Comparison of ENCODE assay signal across 17 cellular contexts in genomic region chr9:127790094-127790855, GRCh38. TPM values are rescaled to one million over a fixed set of nuclear protein-coding genes. Genes with fewer than 3 reads are reported as not detected.
DNase-seq lines count a peak whose midpoint lies in the region; ATAC-seq, FAIRE-seq and TF ChIP-seq lines count a peak whose summit lies in the region.
"Had no signal": no experiment of that assay in that cellular context is flagged by ENCODE, and none has a peak within 500 bp of the region (broad histone marks: within the 10 kb centered on the region; RNA-seq: fewer than 3 reads in every experiment).

No MANE protein-coding gene starts in this region.

- peak overlapping the region; percentile 67 for H3K27ac Mint-ChIP-seq in activated T-helper 1 cell treated with anti-CD3 and anti-CD28 coated beads, Interleukin-12 subunit alpha, Interleukin-12 subunit beta, Interleukin-2, Interleukin-4 antibody, amounts not matched to agents 30 ng/mL and 10 ng/mL and 1 ng/mL, durations not matched to agents 14 hours and 24 hours and 36 hours
- H3K27ac Mint-ChIP-seq: progenitor cell of endocrine pancreas; T-helper 2 cell treated with Interferon-gamma antibody and Interleukin-4, amounts not matched to agents 5 μg/mL and 100 μg/mL, for 36 hours had no signal

- H3K4me3 ChIP-seq in heart right ventricle (no peak overlapping the region), HepG2 (replicated peaks in 1 of 3; ENCODE audit: insufficient read depth in 1 of 3, low read depth in 2 of 3, low read length in 3 of 3) (no peak overlapping the region), stomach smooth muscle (ENCODE audit: low read length in 2 of 2) (no peak overlapping the region)
- H3K4me3 ChIP-seq: suprapubic skin had no signal

- no peaks in the 10 kb centered on the region for H3K9me3 ChIP-seq in heart right ventricle
- no peaks in the 10 kb centered on the region for H3K9me3 ChIP-seq in HepG2 (ENCODE audit: low read length)
- H3K9me3 ChIP-seq in stomach smooth muscle (ENCODE audit: control insufficient read depth in 2 of 2, low read length in 2 of 2), result no peaks in the 10 kb centered on the region
- H3K9me3 ChIP-seq: suprapubic skin had no signal

- intact Hi-C loops in heart right ventricle (cut with DNase I) (loop anchor here in 1 of 10 donors (5.0 kb wide), 1 partner anchor 122 kb away; no protein-coding TSS in a partner anchor), Right ventricle myocardium superior (cut with DNase I) (no loop called here), HepG2 (cut with micrococcal nuclease; ENCODE audit: unreplicated experiment) (no loop called here)
- intact Hi-C loops in activated T-helper 1 cell treated with anti-CD3 and anti-CD28 coated beads, Interleukin-12 subunit alpha, Interleukin-12 subunit beta, Interleukin-2, Interleukin-4 antibody, amounts not matched to agents 30 ng/mL and 10 ng/mL and 1 ng/mL, durations not matched to agents 14 hours and 24 hours and 36 hours (cut with micrococcal nuclease), result no loop called here

- peaks cover 19% of the 10 kb centered on the region for H3K79me2 ChIP-seq in HepG2 (ENCODE audit: insufficient read depth, low read length)

- ATAC-seq in heart right ventricle (peak in 2 of 8 donors; percentile 4 to 5), Right ventricle myocardium superior (ENCODE audit: poor library complexity) (no peak), HepG2 (no peak), GM18870 (IDR thresholded peaks at IDR 0.05; ENCODE audit: unreplicated experiment) (no peak)
- ATAC-seq: activated T-helper 17 cell treated with anti-CD3 and anti-CD28 coated beads, Interleukin-2, amount 50 U/mL, for 72 hours; left colon had no signal

- FAIRE-seq in HepG2 (lab: Jason Lieb, UNC), result no peak

- no peak overlapping the region for H3K9ac ChIP-seq in HepG2 (ENCODE audit: insufficient read depth, low read depth, low read length)
- no peak overlapping the region for H3K9ac ChIP-seq in stomach smooth muscle (ENCODE audit: low read length in 2 of 2)

- no peak for DNase-seq in heart right ventricle
- DNase-seq in Right ventricle myocardium superior, result no peak
- DNase-seq in activated T-helper 1 cell treated with anti-CD3 and anti-CD28 coated beads, Interleukin-12 subunit alpha, Interleukin-12 subunit beta, Interleukin-2, Interleukin-4 antibody, amounts not matched to agents 30 ng/mL and 10 ng/mL and 1 ng/mL, durations not matched to agents 14 hours and 24 hours and 36 hours (ENCODE audit: low spot score), result no peak
- no peak for DNase-seq in HepG2 (ENCODE audit: low spot score)
- DNase-seq in NCI-H1092 treated with DMSO at 0.1 percent for 48 hours (lab: John Stamatoyannopoulos, UW), result no peak
- DNase-seq in NCI-H187 (lab: John Stamatoyannopoulos, UW), result no peak
- DNase-seq: brain microvascular endothelial cell, left colon, NCI-H1436, NCI-H2227 treated with DMSO at 0.1 percent for 48 hours had no signal

- CTCF ChIA-PET in HepG2 (lab: Yijun Ruan, JAX; ENCODE audit: low intra/inter-chr PET ratio, low total read pairs), result interaction anchor here (0.6 kb wide), 1 partner anchor 112 kb away, joined by 3 read pairs; no protein-coding TSS in a partner anchor

- WGBS in heart right ventricle, 2 donors, result 56 to 63% methylated on average over 9 of the region's 9 CpGs
- 98% methylated on average over 9 of the region's 9 CpGs for WGBS in HepG2 (ENCODE audit: low lambda C conversion rate)

- peaks cover 34% of the 10 kb centered on the region for H3K4me1 Mint-ChIP-seq in activated T-helper 1 cell treated with anti-CD3 and anti-CD28 coated beads, Interleukin-12 subunit alpha, Interleukin-12 subunit beta, Interleukin-2, Interleukin-4 antibody, amounts not matched to agents 30 ng/mL and 10 ng/mL and 1 ng/mL, durations not matched to agents 14 hours and 24 hours and 36 hours (ENCODE audit: low read depth)

- TF ChIP-seq RAD21 in HepG2 (CRISPR knock-in tag; IDR thresholded peaks at IDR 0.05), result no peak

- no peaks in the 10 kb centered on the region for H3K27me3 ChIP-seq in heart right ventricle
- H3K27me3 ChIP-seq in HepG2 (ENCODE audit: control insufficient read depth in 1 of 2, insufficient read depth in 2 of 2, low read length in 2 of 2), result no peaks in the 10 kb centered on the region
- no peaks in the 10 kb centered on the region for H3K27me3 ChIP-seq in stomach smooth muscle (ENCODE audit: control insufficient read depth in 1 of 2, insufficient read depth in 2 of 2, low read length in 2 of 2)
- H3K27me3 ChIP-seq: brain microvascular endothelial cell, suprapubic skin had no signal

- H3K4me1 ChIP-seq in heart right ventricle (peaks cover 10 to 68% (median 45%) of the 10 kb centered on the region in 9 donors), HepG2 (ENCODE audit: insufficient read depth, low read length) (peaks cover 31% of the 10 kb centered on the region), stomach smooth muscle (ENCODE audit: control insufficient read depth, insufficient read depth, low read length) (peaks cover 17% of the 10 kb centered on the region)

- no peak overlapping the region for H3K4me2 ChIP-seq in HepG2 (ENCODE audit: low read depth, low read length)

- H3K4me3 Mint-ChIP-seq in activated T-helper 1 cell treated with anti-CD3 and anti-CD28 coated beads, Interleukin-12 subunit alpha, Interleukin-12 subunit beta, Interleukin-2, Interleukin-4 antibody, amounts not matched to agents 30 ng/mL and 10 ng/mL and 1 ng/mL, durations not matched to agents 14 hours and 24 hours and 36 hours, result no peak overlapping the region
- H3K4me3 Mint-ChIP-seq: T-helper 2 cell treated with Interferon-gamma antibody and Interleukin-4, amounts not matched to agents 5 μg/mL and 100 μg/mL, for 36 hours had no signal

- H3K27me3 Mint-ChIP-seq in activated T-helper 1 cell treated with anti-CD3 and anti-CD28 coated beads, Interleukin-12 subunit alpha, Interleukin-12 subunit beta, Interleukin-2, Interleukin-4 antibody, amounts not matched to agents 30 ng/mL and 10 ng/mL and 1 ng/mL, durations not matched to agents 14 hours and 24 hours and 36 hours (ENCODE audit: insufficient read depth), result no peaks in the 10 kb centered on the region
- H3K27me3 Mint-ChIP-seq: activated T-helper 17 cell treated with anti-CD3 and anti-CD28 coated beads, Interleukin-2, amount 50 U/mL, for 72 hours; progenitor cell of endocrine pancreas had no signal

- H4K20me1 ChIP-seq in HepG2 (ENCODE audit: insufficient read depth, low read length), result peaks cover 25% of the 10 kb centered on the region

- in situ Hi-C loops in HepG2 (cut with HindIII; ENCODE audit: extremely low pct_ligation_motif_present, low pct_unique_long_range_greater_than_20kb), result no loop called here

- no peak for TF ChIP-seq EP300 in HepG2 (IDR thresholded peaks at IDR 0.05; ENCODE audit: low read depth in 2 of 2, low read length in 2 of 2)
- no peak for TF ChIP-seq EP300 in HepG2 (CRISPR knock-in tag; IDR thresholded peaks at IDR 0.05; ENCODE audit: borderline replicate concordance)

- H3K36me3 ChIP-seq in heart right ventricle (peaks cover 0 to 77% (median 38%) of the 10 kb centered on the region in 9 donors), HepG2 (replicated peaks in 1 of 2; ENCODE audit: control insufficient read depth in 1 of 2, insufficient read depth in 2 of 2, low read length in 2 of 2) (peaks cover 24 to 41% of the 10 kb centered on the region in 2 experiments), stomach smooth muscle (ENCODE audit: control insufficient read depth in 2 of 2, insufficient read depth in 2 of 2, low read length in 2 of 2) (peaks cover 39 to 45% of the 10 kb centered on the region in 2 donors)

- H3K27ac ChIP-seq in heart right ventricle (peak overlapping the region in 9 of 10 donors; percentile 19 to 97 (median 64)), HepG2 (ENCODE audit: extremely low read length, insufficient read depth, low read length) (no peak overlapping the region), stomach smooth muscle (ENCODE audit: low read length) (peak overlapping the region; percentile 49)
- H3K27ac ChIP-seq: brain microvascular endothelial cell, suprapubic skin had no signal

- peaks cover 46% of the 10 kb centered on the region for H3K36me3 Mint-ChIP-seq in activated T-helper 1 cell treated with anti-CD3 and anti-CD28 coated beads, Interleukin-12 subunit alpha, Interleukin-12 subunit beta, Interleukin-2, Interleukin-4 antibody, amounts not matched to agents 30 ng/mL and 10 ng/mL and 1 ng/mL, durations not matched to agents 14 hours and 24 hours and 36 hours (ENCODE audit: low read depth)

- no peaks in the 10 kb centered on the region for H3K9me3 Mint-ChIP-seq in activated T-helper 1 cell treated with anti-CD3 and anti-CD28 coated beads, Interleukin-12 subunit alpha, Interleukin-12 subunit beta, Interleukin-2, Interleukin-4 antibody, amounts not matched to agents 30 ng/mL and 10 ng/mL and 1 ng/mL, durations not matched to agents 14 hours and 24 hours and 36 hours
- H3K9me3 Mint-ChIP-seq: activated T-helper 17 cell treated with anti-CD3 and anti-CD28 coated beads, Interleukin-2, amount 50 U/mL, for 72 hours; T-helper 2 cell treated with Interferon-gamma antibody and Interleukin-4, amounts not matched to agents 5 μg/mL and 100 μg/mL, for 36 hours had no signal

- H2AFZ ChIP-seq in HepG2 (ENCODE audit: low read length), result no peak overlapping the region

- POLR2A ChIA-PET in HepG2 (lab: Yijun Ruan, JAX), result no interaction called here

- TF ChIP-seq CTCF in heart right ventricle (IDR thresholded peaks at IDR 0.05) (no peak), HepG2 (CRISPR knock-in tag; IDR thresholded peaks at IDR 0.05) (no peak)

- BruUV-seq in HepG2 (replicated peaks; lab: Mats Ljungman, UMichigan), result TSS peak; percentile 2

- no peak for TF ChIP-seq POLR2A in HepG2 (IDR thresholded peaks at IDR 0.05; ENCODE audit: insufficient read depth in 1 of 2, low read depth in 2 of 2, low read length in 2 of 2)

RNA-seq across cellular contexts. Expression of gene CDK9, which starts 4.4 kb away (rescaled TPM):
- 10 to 100 TPM; 30.9 to 59.0 (median 44.1) TPM for total RNA-seq in heart right ventricle
- 10 to 100 TPM; 32.5 to 47.7 TPM for polyA plus RNA-seq in heart right ventricle
- 44.4 TPM for total RNA-seq in Right ventricle myocardium superior
- total RNA-seq in activated T-helper 1 cell treated with anti-CD3 and anti-CD28 coated beads, Interleukin-12 subunit alpha, Interleukin-12 subunit beta, Interleukin-2, Interleukin-4 antibody, amounts not matched to agents 30 ng/mL and 10 ng/mL and 1 ng/mL, durations not matched to agents 14 hours and 24 hours and 36 hours, result 97.3 and 105 TPM in 2 replicates
- 16.8 TPM in 2 replicates for total RNA-seq in HepG2 (2016; rRNA removed; fragmentation: Illumina TruSeq; extraction: Trizol)
- 5.3 and 6.3 TPM in 2 replicates for total RNA-seq in HepG2 (2016; cell fraction: cytosol; rRNA removed; fragmentation: Illumina TruSeq; extraction: Trizol; ENCODE audit: low read depth)
- total RNA-seq in HepG2 (2016; cell fraction: insoluble cytoplasmic fraction; rRNA removed; fragmentation: Illumina TruSeq; extraction: Trizol), result 14.3 and 15.5 TPM in 2 replicates
- total RNA-seq in HepG2 (2016; cell fraction: membrane; rRNA removed; fragmentation: Illumina TruSeq; extraction: Trizol), result 13.1 and 13.7 TPM in 2 replicates
- 13.7 and 14.2 TPM in 2 replicates for total RNA-seq in HepG2 (2016; cell fraction: nucleus; rRNA removed; fragmentation: Illumina TruSeq; extraction: Trizol)
- polyA plus RNA-seq in HepG2 (2011; rRNA removed), result 21.5 and 26.1 TPM in 2 replicates
- polyA plus RNA-seq in HepG2 (2011; cell fraction: cytosol; rRNA removed), result 16.1 and 24.8 TPM in 2 replicates
- 85.3 and 97.2 TPM in 2 replicates for polyA plus RNA-seq in HepG2 (2011; cell fraction: nucleus; rRNA removed)
- 18.5 and 23.5 TPM in 2 replicates for polyA plus RNA-seq in HepG2 (2012)
- 7.2 and 7.8 TPM in 2 replicates for polyA plus RNA-seq in HepG2 (2016; cell fraction: cytosol; fragmentation: Illumina TruSeq; extraction: Trizol; ENCODE audit: low read depth)
- polyA plus RNA-seq in HepG2 (2016; cell fraction: insoluble cytoplasmic fraction; fragmentation: Illumina TruSeq; extraction: Trizol; ENCODE audit: low read depth), result 21.4 and 33.5 TPM in 2 replicates
- 10.9 and 12.8 TPM in 2 replicates for polyA plus RNA-seq in HepG2 (2016; cell fraction: membrane; fragmentation: Illumina TruSeq; extraction: Trizol; ENCODE audit: low read depth)
- polyA plus RNA-seq in HepG2 (2016; cell fraction: nucleus; fragmentation: Illumina TruSeq; extraction: Trizol; ENCODE audit: insufficient read depth, low read depth), result 35.3 and 35.6 TPM in 2 replicates
- polyA minus RNA-seq in HepG2 (2011; rRNA and poly(A)+ RNA removed; ENCODE audit: low replicate concordance), result 47.9 and 105 TPM in 2 replicates
- 13.9 and 18.8 TPM in 2 replicates for polyA minus RNA-seq in HepG2 (2011; cell fraction: cytosol; rRNA and poly(A)+ RNA removed)
- polyA minus RNA-seq in HepG2 (2011; cell fraction: nucleus; rRNA and poly(A)+ RNA removed), result 27.6 and 29.4 TPM in 2 replicates

RNA-seq across cellular contexts. Expression of gene SH2D3C, which starts 11.8 kb away (rescaled TPM):
- total RNA-seq in heart right ventricle (10 to 100 TPM; 10.9 to 26.0 (median 17.7) TPM), Right ventricle myocardium superior (18.2 TPM), HepG2 (2016; rRNA removed; fragmentation: Illumina TruSeq; extraction: Trizol) (not detected in 2 replicates)
- polyA plus RNA-seq in heart right ventricle (10 to 100 TPM; 30.1 to 36.7 TPM), HepG2 (2011; rRNA removed) (not detected in 2 replicates)
- total RNA-seq in activated T-helper 1 cell treated with anti-CD3 and anti-CD28 coated beads, Interleukin-12 subunit alpha, Interleukin-12 subunit beta, Interleukin-2, Interleukin-4 antibody, amounts not matched to agents 30 ng/mL and 10 ng/mL and 1 ng/mL, durations not matched to agents 14 hours and 24 hours and 36 hours, result 30.0 and 30.4 TPM in 2 replicates
- total RNA-seq in HepG2 (2016; cell fraction: cytosol; rRNA removed; fragmentation: Illumina TruSeq; extraction: Trizol; ENCODE audit: low read depth), result not detected in 2 replicates
- not detected in 2 replicates for total RNA-seq in HepG2 (2016; cell fraction: insoluble cytoplasmic fraction; rRNA removed; fragmentation: Illumina TruSeq; extraction: Trizol)
- total RNA-seq in HepG2 (2016; cell fraction: membrane; rRNA removed; fragmentation: Illumina TruSeq; extraction: Trizol), result not detected in 2 replicates
- total RNA-seq in HepG2 (2016; cell fraction: nucleus; rRNA removed; fragmentation: Illumina TruSeq; extraction: Trizol), result not detected in 2 replicates
- 0.03 TPM in 1 of 2 replicates, not detected in the other for polyA plus RNA-seq in HepG2 (2011; cell fraction: cytosol; rRNA removed)
- not detected in 2 replicates for polyA plus RNA-seq in HepG2 (2011; cell fraction: nucleus; rRNA removed)
- polyA plus RNA-seq in HepG2 (2012), result 0.19 TPM in 1 of 2 replicates, not detected in the other
- polyA plus RNA-seq in HepG2 (2016; cell fraction: cytosol; fragmentation: Illumina TruSeq; extraction: Trizol; ENCODE audit: low read depth), result not detected in 2 replicates
- not detected in 2 replicates for polyA plus RNA-seq in HepG2 (2016; cell fraction: insoluble cytoplasmic fraction; fragmentation: Illumina TruSeq; extraction: Trizol; ENCODE audit: low read depth)
- polyA plus RNA-seq in HepG2 (2016; cell fraction: membrane; fragmentation: Illumina TruSeq; extraction: Trizol; ENCODE audit: low read depth), result not detected in 2 replicates
- not detected in 2 replicates for polyA plus RNA-seq in HepG2 (2016; cell fraction: nucleus; fragmentation: Illumina TruSeq; extraction: Trizol; ENCODE audit: insufficient read depth, low read depth)
- polyA minus RNA-seq in HepG2 (2011; rRNA and poly(A)+ RNA removed; ENCODE audit: low replicate concordance), result 0.20 and 0.84 TPM in 2 replicates
- not detected in 2 replicates for polyA minus RNA-seq in HepG2 (2011; cell fraction: cytosol; rRNA and poly(A)+ RNA removed)
- polyA minus RNA-seq in HepG2 (2011; cell fraction: nucleus; rRNA and poly(A)+ RNA removed), result not detected in 2 replicates
- total RNA-seq: LHCN-M2 had no signal

RNA-seq across cellular contexts. Expression of gene FPGS, which starts 12.4 kb away (rescaled TPM):
- total RNA-seq in heart right ventricle (10 to 100 TPM; 40.2 to 58.5 (median 46.5) TPM), Right ventricle myocardium superior (31.5 TPM), HepG2 (2016; rRNA removed; fragmentation: Illumina TruSeq; extraction: Trizol) (20.3 and 35.6 TPM in 2 replicates)
- polyA plus RNA-seq in heart right ventricle (10 to 100 TPM; 40.7 to 45.5 TPM), HepG2 (2011; rRNA removed) (36.8 and 41.3 TPM in 2 replicates)
- total RNA-seq in activated T-helper 1 cell treated with anti-CD3 and anti-CD28 coated beads, Interleukin-12 subunit alpha, Interleukin-12 subunit beta, Interleukin-2, Interleukin-4 antibody, amounts not matched to agents 30 ng/mL and 10 ng/mL and 1 ng/mL, durations not matched to agents 14 hours and 24 hours and 36 hours, result 128 and 130 TPM in 2 replicates
- 7.4 and 10.3 TPM in 2 replicates for total RNA-seq in HepG2 (2016; cell fraction: cytosol; rRNA removed; fragmentation: Illumina TruSeq; extraction: Trizol; ENCODE audit: low read depth)
- total RNA-seq in HepG2 (2016; cell fraction: insoluble cytoplasmic fraction; rRNA removed; fragmentation: Illumina TruSeq; extraction: Trizol), result 18.5 and 37.2 TPM in 2 replicates
- 18.1 and 18.9 TPM in 2 replicates for total RNA-seq in HepG2 (2016; cell fraction: membrane; rRNA removed; fragmentation: Illumina TruSeq; extraction: Trizol)
- 26.8 and 31.7 TPM in 2 replicates for total RNA-seq in HepG2 (2016; cell fraction: nucleus; rRNA removed; fragmentation: Illumina TruSeq; extraction: Trizol)
- polyA plus RNA-seq in HepG2 (2011; cell fraction: cytosol; rRNA removed), result 20.2 and 34.2 TPM in 2 replicates
- 102 and 128 TPM in 2 replicates for polyA plus RNA-seq in HepG2 (2011; cell fraction: nucleus; rRNA removed)
- polyA plus RNA-seq in HepG2 (2012), result 16.9 and 23.2 TPM in 2 replicates
- 8.3 and 9.4 TPM in 2 replicates for polyA plus RNA-seq in HepG2 (2016; cell fraction: cytosol; fragmentation: Illumina TruSeq; extraction: Trizol; ENCODE audit: low read depth)
- 21.4 and 32.6 TPM in 2 replicates for polyA plus RNA-seq in HepG2 (2016; cell fraction: insoluble cytoplasmic fraction; fragmentation: Illumina TruSeq; extraction: Trizol; ENCODE audit: low read depth)
- 12.8 and 13.0 TPM in 2 replicates for polyA plus RNA-seq in HepG2 (2016; cell fraction: membrane; fragmentation: Illumina TruSeq; extraction: Trizol; ENCODE audit: low read depth)
- 68.3 and 83.1 TPM in 2 replicates for polyA plus RNA-seq in HepG2 (2016; cell fraction: nucleus; fragmentation: Illumina TruSeq; extraction: Trizol; ENCODE audit: insufficient read depth, low read depth)
- polyA minus RNA-seq in HepG2 (2011; rRNA and poly(A)+ RNA removed; ENCODE audit: low replicate concordance), result 71.8 and 195 TPM in 2 replicates
- polyA minus RNA-seq in HepG2 (2011; cell fraction: cytosol; rRNA and poly(A)+ RNA removed), result 13.5 and 19.9 TPM in 2 replicates
- 25.4 and 26.6 TPM in 2 replicates for polyA minus RNA-seq in HepG2 (2011; cell fraction: nucleus; rRNA and poly(A)+ RNA removed)

RNA-seq across cellular contexts. Expression of gene TOR2A, which starts 55.2 kb away (rescaled TPM):
- total RNA-seq in heart right ventricle (1 to 10 TPM; 1.5 to 6.3 (median 2.2) TPM), Right ventricle myocardium superior (3.3 TPM), HepG2 (2016; rRNA removed; fragmentation: Illumina TruSeq; extraction: Trizol) (5.5 and 7.2 TPM in 2 replicates)
- polyA plus RNA-seq in heart right ventricle (1 to 10 TPM; 6.9 to 7.6 TPM), HepG2 (2011; rRNA removed) (3.5 and 4.9 TPM in 2 replicates)
- 16.6 and 18.9 TPM in 2 replicates for total RNA-seq in activated T-helper 1 cell treated with anti-CD3 and anti-CD28 coated beads, Interleukin-12 subunit alpha, Interleukin-12 subunit beta, Interleukin-2, Interleukin-4 antibody, amounts not matched to agents 30 ng/mL and 10 ng/mL and 1 ng/mL, durations not matched to agents 14 hours and 24 hours and 36 hours
- total RNA-seq in HepG2 (2016; cell fraction: cytosol; rRNA removed; fragmentation: Illumina TruSeq; extraction: Trizol; ENCODE audit: low read depth), result 5.2 and 7.3 TPM in 2 replicates
- total RNA-seq in HepG2 (2016; cell fraction: insoluble cytoplasmic fraction; rRNA removed; fragmentation: Illumina TruSeq; extraction: Trizol), result 4.5 and 7.9 TPM in 2 replicates
- 7.9 and 11.8 TPM in 2 replicates for total RNA-seq in HepG2 (2016; cell fraction: membrane; rRNA removed; fragmentation: Illumina TruSeq; extraction: Trizol)
- total RNA-seq in HepG2 (2016; cell fraction: nucleus; rRNA removed; fragmentation: Illumina TruSeq; extraction: Trizol), result 6.0 and 8.4 TPM in 2 replicates
- 3.9 and 7.0 TPM in 2 replicates for polyA plus RNA-seq in HepG2 (2011; cell fraction: cytosol; rRNA removed)
- polyA plus RNA-seq in HepG2 (2011; cell fraction: nucleus; rRNA removed), result 10.9 and 13.2 TPM in 2 replicates
- polyA plus RNA-seq in HepG2 (2012), result 3.9 and 5.6 TPM in 2 replicates
- 7.5 and 14.0 TPM in 2 replicates for polyA plus RNA-seq in HepG2 (2016; cell fraction: cytosol; fragmentation: Illumina TruSeq; extraction: Trizol; ENCODE audit: low read depth)
- polyA plus RNA-seq in HepG2 (2016; cell fraction: insoluble cytoplasmic fraction; fragmentation: Illumina TruSeq; extraction: Trizol; ENCODE audit: low read depth), result 8.1 and 8.2 TPM in 2 replicates
- 13.5 and 15.3 TPM in 2 replicates for polyA plus RNA-seq in HepG2 (2016; cell fraction: membrane; fragmentation: Illumina TruSeq; extraction: Trizol; ENCODE audit: low read depth)
- polyA plus RNA-seq in HepG2 (2016; cell fraction: nucleus; fragmentation: Illumina TruSeq; extraction: Trizol; ENCODE audit: insufficient read depth, low read depth), result 15.9 and 17.9 TPM in 2 replicates
- 5.5 and 15.6 TPM in 2 replicates for polyA minus RNA-seq in HepG2 (2011; rRNA and poly(A)+ RNA removed; ENCODE audit: low replicate concordance)
- polyA minus RNA-seq in HepG2 (2011; cell fraction: cytosol; rRNA and poly(A)+ RNA removed), result 3.2 and 3.6 TPM in 2 replicates
- 2.4 and 3.0 TPM in 2 replicates for polyA minus RNA-seq in HepG2 (2011; cell fraction: nucleus; rRNA and poly(A)+ RNA removed)

Comparison
In these comparisons a context has a peak if more than half of its experiments do, and no peak if none do; other contexts are left out.
1. RNA of gene SH2D3C, which starts 11.8 kb away (total RNA-seq): 30.0 to 30.4 TPM in activated T-helper 1 cell treated with anti-CD3 and anti-CD28 coated beads, Interleukin-12 subunit alpha, Interleukin-12 subunit beta, Interleukin-2, Interleukin-4 antibody, amounts not matched to agents 30 ng/mL and 10 ng/mL and 1 ng/mL, durations not matched to agents 14 hours and 24 hours and 36 hours, 10.9 to 26.0 TPM in heart right ventricle and 18.2 TPM in Right ventricle myocardium superior (single experiment); not detected in HepG2; every median in the first group is over 10 times any median in the second.